Comparison of ENCODE assay signal across 24 cellular contexts in the genomic region with DNA sequence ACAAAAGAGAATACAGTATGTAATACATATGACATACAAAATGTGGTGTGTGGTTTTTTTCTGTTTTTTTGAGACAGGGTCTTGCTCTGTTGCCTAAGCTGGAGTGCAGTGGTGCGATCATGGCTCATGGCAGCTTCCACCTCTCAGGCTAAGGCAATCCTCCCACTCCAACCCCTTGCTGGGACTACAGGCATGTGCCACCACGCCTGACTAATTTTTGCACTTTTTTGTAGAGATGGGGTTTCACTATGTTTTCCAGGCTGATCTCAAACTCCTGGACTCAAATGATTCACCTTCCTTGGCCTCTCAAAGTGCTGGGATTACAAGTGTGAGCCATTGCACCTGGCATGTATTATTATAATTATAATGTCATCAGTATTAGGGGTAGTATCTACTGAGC. TPM values are rescaled to one million over a fixed set of nuclear protein-coding genes. Genes with fewer than 3 reads are reported as not detected.
DNase-seq lines count a peak whose midpoint lies in the region; ATAC-seq, FAIRE-seq and TF ChIP-seq lines count a peak whose summit lies in the region.
"Had no signal": no experiment of that assay in that cellular context is flagged by ENCODE, and none has a peak within 500 bp of the region (broad histone marks: within the 10 kb centered on the region; RNA-seq: fewer than 3 reads in every experiment).

No MANE protein-coding gene starts in this region.

- peaks cover 0 to 35% of the 10 kb centered on the region in 2 donors for H3K36me3 ChIP-seq in gastrocnemius medialis

- peak overlapping the region; percentile 76 for H3K27ac Mint-ChIP-seq in stimulated activated memory B cell treated with anti-CD40 and anti-IgM and Interleukin-4, amounts not matched to agents 10 μg/mL and 1 μg/mL and 100 μg/mL, for 72 hours
- H3K27ac Mint-ChIP-seq: activated T-cell treated with anti-CD3 and anti-CD28 coated beads, Interleukin-2, amount 50 U/mL, for 72 hours; mesothelial cell of epicardium; progenitor cell of endocrine pancreas; T-helper 17 cell had no signal

- H3K4me3 ChIP-seq in gastrocnemius medialis = no peak overlapping the region
- H3K4me3 ChIP-seq: skin epidermis, thoracic aorta had no signal

- no peak overlapping the region for H3K4me3 Mint-ChIP-seq in stimulated activated memory B cell treated with anti-CD40 and anti-IgM and Interleukin-4, amounts not matched to agents 10 μg/mL and 1 μg/mL and 100 μg/mL, for 72 hours
- H3K4me3 Mint-ChIP-seq: activated naive CD8-positive, alpha-beta T cell treated with anti-CD3 and anti-CD28 coated beads, Interleukin-2, amount 50 U/mL, for 24 hours; activated T-cell treated with anti-CD3 and anti-CD28 coated beads, Interleukin-2, amount 50 U/mL, for 72 hours; mesothelial cell of epicardium; T-helper 17 cell had no signal

- H3K9me3 Mint-ChIP-seq in stimulated activated memory B cell treated with anti-CD40 and anti-IgM and Interleukin-4, amounts not matched to agents 10 μg/mL and 1 μg/mL and 100 μg/mL, for 72 hours = no peaks in the 10 kb centered on the region
- H3K9me3 Mint-ChIP-seq: activated naive CD8-positive, alpha-beta T cell treated with anti-CD3 and anti-CD28 coated beads, Interleukin-2, amount 50 U/mL, for 24 hours; activated T-cell treated with anti-CD3 and anti-CD28 coated beads, Interleukin-2, amount 50 U/mL, for 72 hours; mesothelial cell of epicardium had no signal

- ATAC-seq in HG02610 (IDR thresholded peaks at IDR 0.05; ENCODE audit: unreplicated experiment) (peak; percentile 12), gastrocnemius medialis (no peak), GM21423 (IDR thresholded peaks at IDR 0.05; ENCODE audit: unreplicated experiment) (no peak)
- ATAC-seq in stimulated activated memory B cell treated with anti-CD40 and anti-IgM and Interleukin-4, amounts not matched to agents 10 μg/mL and 1 μg/mL and 100 μg/mL, for 72 hours = peak; percentile 38
- ATAC-seq: activated T-cell treated with anti-CD3 and anti-CD28 coated beads, Interleukin-2, amount 50 U/mL, for 72 hours; left colon had no signal

- in situ Hi-C loops in gastrocnemius medialis (cut with MboI; ENCODE audit: low sequenced_read_pairs in 4 of 4) = no loop called here

- no peak for TF ChIP-seq POLR2A in gastrocnemius medialis (IDR thresholded peaks at IDR 0.05)

- no peak overlapping the region for H3K27ac ChIP-seq in gastrocnemius medialis
- H3K27ac ChIP-seq: 22Rv1, epithelial cell of prostate, KMS-11, skin epidermis, thoracic aorta had no signal

- H3K4me1 Mint-ChIP-seq in stimulated activated memory B cell treated with anti-CD40 and anti-IgM and Interleukin-4, amounts not matched to agents 10 μg/mL and 1 μg/mL and 100 μg/mL, for 72 hours = peaks cover 19% of the 10 kb centered on the region
- H3K4me1 Mint-ChIP-seq: mesothelial cell of epicardium had no signal

- H3K9me3 ChIP-seq in gastrocnemius medialis = no peaks in the 10 kb centered on the region
- H3K9me3 ChIP-seq: BE2C, thoracic aorta had no signal

- DNase-seq in activated CD4-positive, alpha-beta T cell treated with anti-CD3 and anti-CD28 coated beads for 48 hours = peak; percentile 8
- no peak for DNase-seq in activated CD4-positive, alpha-beta T cell treated with anti-CD3 and anti-CD28 coated beads for 1 hour
- DNase-seq in RCC 7860 (ENCODE audit: low spot score) (peak; percentile 23), HT-29 (ENCODE audit: low spot score) (no peak), gastrocnemius medialis (no peak)
- DNase-seq: activated naive CD8-positive, alpha-beta T cell treated with anti-CD3 and anti-CD28 coated beads, Interleukin-2, amount 50 U/mL, for 24 hours; activated T-cell treated with anti-CD3 and anti-CD28 coated beads, Interleukin-2, amount 50 U/mL, for 72 hours; BE2C; foreskin melanocyte; left colon; NCI-H2029 treated with DMSO at 0.1 percent for 48 hours; NCI-H510A treated with DMSO at 0.1 percent for 48 hours; stimulated activated CD8-positive, alpha-beta memory T cell treated with anti-CD3 and anti-CD28 coated beads, Interleukin-4, amount 100 ng/mL, for 48 hours; T-helper 17 cell had no signal

- intact Hi-C loops in gastrocnemius medialis (cut with DNase I; ENCODE audit: low total_unique reads) = no loop called here

- no peaks in the 10 kb centered on the region for H3K4me1 ChIP-seq in gastrocnemius medialis
- H3K4me1 ChIP-seq: BE2C had no signal

- peaks cover 40% of the 10 kb centered on the region for H3K36me3 Mint-ChIP-seq in stimulated activated memory B cell treated with anti-CD40 and anti-IgM and Interleukin-4, amounts not matched to agents 10 μg/mL and 1 μg/mL and 100 μg/mL, for 72 hours

- H3K27me3 Mint-ChIP-seq in stimulated activated memory B cell treated with anti-CD40 and anti-IgM and Interleukin-4, amounts not matched to agents 10 μg/mL and 1 μg/mL and 100 μg/mL, for 72 hours = no peaks in the 10 kb centered on the region
- H3K27me3 Mint-ChIP-seq: activated naive CD8-positive, alpha-beta T cell treated with anti-CD3 and anti-CD28 coated beads, Interleukin-2, amount 50 U/mL, for 24 hours; progenitor cell of endocrine pancreas; T-helper 17 cell had no signal

- no peak for FAIRE-seq in RCC 7860 (lab: Jason Lieb, UNC)

- no peaks in the 10 kb centered on the region for H3K27me3 ChIP-seq in gastrocnemius medialis
- H3K27me3 ChIP-seq: BE2C had no signal

- no peak for TF ChIP-seq CTCF in gastrocnemius medialis (IDR thresholded peaks at IDR 0.05 in 4 of 5, conservative IDR thresholded peaks at IDR 0.05 in 1 of 5)

RNA-seq across cellular contexts. Expression of gene DHX57, which starts 38.9 kb away (rescaled TPM):
- total RNA-seq in HT-29 (2014; rRNA removed; shearing (Covaris generic)) = 5.0 and 7.3 TPM in 2 replicates
- total RNA-seq in gastrocnemius medialis = 10 to 100 TPM; 11.5 to 12.0 (median 11.7) TPM

RNA-seq across cellular contexts. Expression of gene MORN2, which starts 39.0 kb away (rescaled TPM):
- total RNA-seq in HT-29 (2014; rRNA removed; shearing (Covaris generic)) = 6.2 and 11.6 TPM in 2 replicates
- total RNA-seq in gastrocnemius medialis = 10 to 100 TPM; 12.9 to 16.7 (median 13.8) TPM

RNA-seq across cellular contexts. Expression of gene ARHGEF33, which starts 52.9 kb away (rescaled TPM):
- 1.9 TPM in 1 of 2 replicates, not detected in the other for total RNA-seq in HT-29 (2014; rRNA removed; shearing (Covaris generic))
- total RNA-seq in gastrocnemius medialis = 1 to 10 TPM in 1 of 4 donors, under 1 TPM in 2, not detected in 1; 0.07 to 4.5 (median 0.52) TPM
- total RNA-seq: T-helper 17 cell had no signal

RNA-seq across cellular contexts. Expression of gene GEMIN6, which starts 58.8 kb away (rescaled TPM):
- 6.9 and 9.0 TPM in 2 replicates for total RNA-seq in HT-29 (2014; rRNA removed; shearing (Covaris generic))
- total RNA-seq in gastrocnemius medialis = 1 to 10 TPM; 2.0 to 6.2 (median 3.2) TPM

Comparison
In these comparisons a context has a peak if more than half of its experiments do, and no peak if none do; other contexts are left out.
1. DNase-seq: peak in activated CD4-positive, alpha-beta T cell treated with anti-CD3 and anti-CD28 coated beads for 48 hours (single experiment) and RCC 7860 (single experiment); none in activated CD4-positive, alpha-beta T cell treated with anti-CD3 and anti-CD28 coated beads for 1 hour (single experiment), HT-29 (single experiment) and gastrocnemius medialis (0 of 2).
2. ATAC-seq: peak in HG02610 (single experiment) and stimulated activated memory B cell treated with anti-CD40 and anti-IgM and Interleukin-4, amounts not matched to agents 10 μg/mL and 1 μg/mL and 100 μg/mL, for 72 hours (single experiment); none in gastrocnemius medialis (0 of 2) and GM21423 (single experiment).